Comparison of ENCODE assay signal across 9 cellular contexts in the genomic region with DNA sequence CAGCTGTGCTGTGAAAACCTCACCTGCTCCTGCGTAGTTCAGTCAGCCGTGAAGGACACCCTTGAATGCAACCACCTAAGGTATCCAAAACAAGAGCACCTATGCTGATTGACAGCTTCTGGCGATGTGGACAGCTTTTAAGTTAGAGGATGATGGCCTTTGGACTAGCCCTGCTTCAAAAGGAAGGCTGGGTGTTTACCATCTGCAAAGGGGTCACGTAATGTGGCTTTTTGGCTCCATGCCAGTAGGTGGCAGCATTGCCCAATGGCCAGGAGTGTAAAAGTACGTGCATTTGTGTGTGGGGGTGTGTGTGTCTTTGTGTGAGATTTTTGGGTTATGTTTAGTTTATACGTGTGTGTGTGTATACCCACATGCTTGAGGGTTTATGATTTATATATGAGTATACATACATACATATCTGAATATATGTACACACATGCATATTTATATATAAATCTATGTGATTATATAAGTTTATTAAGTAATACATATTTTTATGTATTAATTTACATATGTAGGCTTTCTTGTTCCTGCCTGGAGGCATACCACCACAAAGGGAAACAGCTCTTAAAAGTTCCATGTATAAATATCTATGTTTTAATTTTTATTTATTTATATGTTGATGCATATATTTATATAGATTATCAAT.
DNase-seq lines count a peak whose midpoint lies in the region; ATAC-seq and TF ChIP-seq lines count a peak whose summit lies in the region.
"Had no signal": no experiment of that assay in that cellular context is flagged by ENCODE, and none has a peak within 500 bp of the region (broad histone marks: within the 10 kb centered on the region; RNA-seq: fewer than 3 reads in every experiment).

No MANE protein-coding gene starts in this region.

- TF ChIP-seq POLR2A in gastroesophageal sphincter (IDR thresholded peaks at IDR 0.05), result no peak

- ATAC-seq in GM18508 (IDR thresholded peaks at IDR 0.05; ENCODE audit: insufficient read depth, unreplicated experiment) (peak; percentile 81), HG03103 (IDR thresholded peaks at IDR 0.05; ENCODE audit: low read depth, unreplicated experiment) (peak; percentile 80), gastroesophageal sphincter (no peak)

- H3K27ac ChIP-seq in gastroesophageal sphincter (no peak overlapping the region), left ventricle myocardium inferior (replicated peaks) (no peak overlapping the region)

- no peak overlapping the region for H3K27ac Mint-ChIP-seq in activated naive CD8-positive, alpha-beta T cell treated with anti-CD3 and anti-CD28 coated beads for 36 hours
- H3K27ac Mint-ChIP-seq: stimulated activated naive CD8-positive, alpha-beta T cell treated with anti-CD3 and anti-CD28 coated beads, Interleukin-15, Interleukin-2, amounts not matched to agents 100 ng/mL and 50 ng/mL, for 24 hours had no signal

- H3K9me3 Mint-ChIP-seq in activated naive CD8-positive, alpha-beta T cell treated with anti-CD3 and anti-CD28 coated beads for 36 hours, result no peaks in the 10 kb centered on the region
- H3K9me3 Mint-ChIP-seq: stimulated activated naive CD8-positive, alpha-beta T cell treated with anti-CD3 and anti-CD28 coated beads, Interleukin-15, Interleukin-2, amounts not matched to agents 100 ng/mL and 50 ng/mL, for 24 hours had no signal

- TF ChIP-seq CTCF in gastroesophageal sphincter (IDR thresholded peaks at IDR 0.05) (no peak), left ventricle myocardium inferior (IDR thresholded peaks at IDR 0.05; ENCODE audit: borderline replicate concordance) (no peak)

- H3K36me3 Mint-ChIP-seq in activated naive CD8-positive, alpha-beta T cell treated with anti-CD3 and anti-CD28 coated beads for 36 hours, result no peaks in the 10 kb centered on the region

- no peaks in the 10 kb centered on the region for H3K4me1 ChIP-seq in gastroesophageal sphincter
- peaks cover 4% of the 10 kb centered on the region for H3K4me1 ChIP-seq in left ventricle myocardium inferior

- 42 to 54% methylated on average over 3 to 5 of the region's 6 CpGs for WGBS in gastroesophageal sphincter (ENCODE audit: low coverage in 1 of 2), 2 donors

- H3K4me3 Mint-ChIP-seq in activated naive CD8-positive, alpha-beta T cell treated with anti-CD3 and anti-CD28 coated beads for 36 hours, result no peak overlapping the region
- H3K4me3 Mint-ChIP-seq: stimulated activated naive CD8-positive, alpha-beta T cell treated with anti-CD3 and anti-CD28 coated beads, Interleukin-15, Interleukin-2, amounts not matched to agents 100 ng/mL and 50 ng/mL, for 24 hours had no signal

- no peak overlapping the region for H3K4me3 ChIP-seq in gastroesophageal sphincter
- no peak overlapping the region for H3K4me3 ChIP-seq in left ventricle myocardium inferior

- DNase-seq in ACHN (peak; percentile 35), OCI-M1 (lab: John Stamatoyannopoulos, UW) (peak; percentile 76), midbrain (lab: John Stamatoyannopoulos, UW) (peak; percentile 19), left ventricle myocardium inferior (no peak)
- peak; percentile 43 for DNase-seq in activated naive CD8-positive, alpha-beta T cell treated with anti-CD3 and anti-CD28 coated beads for 36 hours

- H3K9me3 ChIP-seq in gastroesophageal sphincter (no peaks in the 10 kb centered on the region), left ventricle myocardium inferior (replicated peaks) (peaks cover 1% of the 10 kb centered on the region)

- H3K27me3 Mint-ChIP-seq in activated naive CD8-positive, alpha-beta T cell treated with anti-CD3 and anti-CD28 coated beads for 36 hours, result no peaks in the 10 kb centered on the region
- H3K27me3 Mint-ChIP-seq: stimulated activated naive CD8-positive, alpha-beta T cell treated with anti-CD3 and anti-CD28 coated beads, Interleukin-15, Interleukin-2, amounts not matched to agents 100 ng/mL and 50 ng/mL, for 24 hours had no signal

- H3K36me3 ChIP-seq in gastroesophageal sphincter (no peaks in the 10 kb centered on the region), left ventricle myocardium inferior (no peaks in the 10 kb centered on the region)

- TF ChIP-seq EP300 in gastroesophageal sphincter (IDR thresholded peaks at IDR 0.05), result no peak

- H3K27me3 ChIP-seq in gastroesophageal sphincter (no peaks in the 10 kb centered on the region), left ventricle myocardium inferior (ENCODE audit: low read depth) (no peaks in the 10 kb centered on the region)

- H3K4me1 Mint-ChIP-seq in activated naive CD8-positive, alpha-beta T cell treated with anti-CD3 and anti-CD28 coated beads for 36 hours, result no peaks in the 10 kb centered on the region

- in situ Hi-C loops in ACHN (cut with HindIII; ENCODE audit: low pct_ligation_motif_present, low pct_unique_long_range_greater_than_20kb, low sequenced_read_pairs), result no loop called here

- intact Hi-C loops in left ventricle myocardium inferior (cut with micrococcal nuclease), result no loop called here
